In the genomic region with DNA sequence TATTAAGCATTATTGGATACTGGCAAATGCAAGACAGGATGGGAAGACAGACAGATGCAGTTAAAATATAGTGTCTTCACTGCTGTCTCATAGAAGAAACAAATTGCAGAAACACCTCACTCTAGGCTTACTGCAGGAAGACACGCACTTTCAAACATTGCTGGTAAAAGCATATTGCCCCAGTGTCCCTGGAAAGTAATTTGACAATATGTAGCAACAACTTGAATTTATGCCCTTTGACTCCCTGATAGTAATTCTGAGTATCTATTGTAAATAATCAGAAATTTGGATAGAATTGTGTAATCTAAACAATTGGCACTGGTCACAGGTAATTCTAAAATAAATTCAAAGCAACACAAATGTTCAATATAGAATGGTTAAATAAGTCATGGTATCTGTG, we compare ENCODE assay signal across 32 cellular contexts.
"Had no signal": no experiment of that assay in that cellular context is flagged by ENCODE, and none has a peak within 500 bp of the region (broad histone marks: within the 10 kb centered on the region; RNA-seq: fewer than 3 reads in every experiment).

No MANE protein-coding gene starts in this region.

- DNase-seq: activated B cell treated with CpG ODN at 0.5 μM for 24 hours; activated CD4-positive, alpha-beta memory T cell treated with anti-CD3 and anti-CD28 coated beads for 36 hours; activated CD4-positive, alpha-beta T cell treated with anti-CD3 and anti-CD28 coated beads for 48 hours; activated CD4-positive, alpha-beta T cell treated with anti-CD3 and anti-CD28 coated beads, Interleukin-2, amount 50 U/mL, for 1 hour; activated CD8-positive, alpha-beta memory T cell treated with anti-CD3 and anti-CD28 coated beads, Interleukin-2, amount 10 ng/mL, durations not matched to agents 7 days and 5 days; activated CD8-positive, alpha-beta memory T cell treated with anti-CD3 and anti-CD28 coated beads, Interleukin-2, amount 50 U/mL, for 4 hours; activated CD8-positive, alpha-beta T cell treated with anti-CD3 and anti-CD28 coated beads, Interleukin-2, amount 10 ng/mL, durations not matched to agents 7 days and 5 days; activated effector memory CD4-positive, alpha-beta T cell treated with anti-CD3 and anti-CD28 coated beads, Interleukin-2, amount 50 U/mL, for 16 hours; activated naive CD4-positive, alpha-beta T cell treated with anti-CD3 and anti-CD28 coated beads for 36 hours; activated naive CD8-positive, alpha-beta T cell treated with anti-CD3 and anti-CD28 coated beads for 36 hours; activated naive CD8-positive, alpha-beta T cell treated with anti-CD3 and anti-CD28 coated beads, Interleukin-2, amount 50 U/mL, for 24 hours; activated T-cell treated with anti-CD3 and anti-CD28 coated beads, Interleukin-2, amount 50 U/mL, for 1 hour; activated T-cell treated with anti-CD3 and anti-CD28 coated beads, Interleukin-2, amount 50 U/mL, for 48 hours; adrenal gland; amygdala; aorta; body of pancreas; central memory CD4-positive, alpha-beta T cell; cerebellar nuclear complex; colonic mucosa; effector CD8-positive, alpha-beta T cell; esophagus squamous epithelium; foreskin melanocyte; heart right ventricle; T-helper 17 cell; T1000; WERI-Rb-1 had no signal

- ATAC-seq: activated CD4-positive, CD25-positive, alpha-beta regulatory T cell treated with anti-CD3 and anti-CD28 coated beads, Interleukin-2, amount 50 U/mL, for 24 hours; activated CD8-positive, alpha-beta memory T cell treated with anti-CD3 and anti-CD28 coated beads, Interleukin-2, amount 10 ng/mL, durations not matched to agents 7 days and 5 days; activated CD8-positive, alpha-beta T cell treated with anti-CD3 and anti-CD28 coated beads, Interleukin-2, amount 10 ng/mL, durations not matched to agents 7 days and 5 days; activated naive CD8-positive, alpha-beta T cell treated with anti-CD3 and anti-CD28 coated beads, Interleukin-2, amount 50 U/mL, for 24 hours; body of pancreas; gastroesophageal sphincter; heart right ventricle; T-helper 17 cell had no signal

- FAIRE-seq: endometrium, endothelial cell of umbilical vein had no signal

- H3K4me1 ChIP-seq: adrenal gland, colonic mucosa, esophagus squamous epithelium, gastroesophageal sphincter had no signal

- H3K36me3 ChIP-seq: adrenal gland, colonic mucosa, gastroesophageal sphincter, WERI-Rb-1 had no signal

- H3K9me3 ChIP-seq: adrenal gland, colonic mucosa, esophagus squamous epithelium, gastroesophageal sphincter had no signal

- H3K4me3 ChIP-seq: adrenal gland, body of pancreas, colonic mucosa, esophagus squamous epithelium, gastroesophageal sphincter, heart right ventricle had no signal

- H3K27ac ChIP-seq: adrenal gland, body of pancreas, colonic mucosa, epithelial cell of prostate, esophagus squamous epithelium, gastroesophageal sphincter, heart right ventricle, WERI-Rb-1 had no signal

- H3K27me3 ChIP-seq: adrenal gland, body of pancreas, colonic mucosa, esophagus squamous epithelium, gastroesophageal sphincter, heart right ventricle had no signal
